1 cellular context compared by ENCODE assay signal in genomic region chr3:139718415-139718814, GRCh38.
TF ChIP-seq lines count a peak whose summit lies in the region.

No MANE protein-coding gene starts in this region.

TF ChIP-seq in GM23338, 12 proteins besides CTCF, POLR2A, EP300 and RAD21 (continued from another document):
- TF ChIP-seq REST (IDR thresholded peaks at IDR 0.05; ENCODE audit: unreplicated experiment), result no peak
- no peak for TF ChIP-seq EZH2phosphoT487 (IDR thresholded peaks at IDR 0.05; ENCODE audit: unreplicated experiment)
- no peak for TF ChIP-seq JUNB (IDR thresholded peaks at IDR 0.05; ENCODE audit: unreplicated experiment)
- TF ChIP-seq STAT1 (IDR thresholded peaks at IDR 0.05; ENCODE audit: unreplicated experiment), result no peak
- TF ChIP-seq CREB1 (CRISPR knock-in tag; IDR thresholded peaks at IDR 0.05; ENCODE audit: low read depth), result no peak
- no peak for TF ChIP-seq EZH2 (IDR thresholded peaks at IDR 0.05; ENCODE audit: low read depth, unreplicated experiment)
